Comparison of ENCODE assay signal across 19 cellular contexts in the genomic region with DNA sequence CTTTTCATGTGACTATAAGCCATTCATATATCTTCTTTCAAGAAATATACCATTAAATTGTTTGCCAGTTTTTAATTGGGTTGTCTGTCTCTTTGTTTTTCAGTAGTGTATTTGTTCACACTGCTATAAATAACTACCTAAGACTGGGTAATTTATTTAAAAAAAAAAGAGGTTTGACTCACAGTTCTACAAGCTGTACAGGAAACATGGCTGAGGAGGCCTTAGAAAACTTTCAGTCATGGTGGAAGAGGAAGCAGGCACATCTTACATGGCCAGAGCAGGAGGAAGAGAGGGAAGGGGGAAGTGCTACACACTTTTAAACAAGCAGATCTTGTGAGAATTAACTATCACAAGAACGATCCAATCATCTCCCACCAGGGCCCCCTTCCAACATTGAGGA.
"Had no signal": no experiment of that assay in that cellular context is flagged by ENCODE, and none has a peak within 500 bp of the region (broad histone marks: within the 10 kb centered on the region; RNA-seq: fewer than 3 reads in every experiment).

No MANE protein-coding gene starts in this region.

- H3K27me3 Mint-ChIP-seq: natural killer cell treated with Interleukin-12 subunit alpha and Interleukin-12 subunit beta and Interleukin-15 and Interleukin-18, amount 100 ng/mL, for 72 hours had no signal

- H3K4me3 Mint-ChIP-seq: endodermal cell; immature natural killer cell; natural killer cell treated with Interleukin-12 subunit alpha and Interleukin-12 subunit beta and Interleukin-15 and Interleukin-18, amount 100 ng/mL, for 72 hours; neural progenitor cell had no signal

- ATAC-seq: foreskin keratinocyte; left cardiac atrium; left ventricle myocardium superior; natural killer cell treated with Interleukin-12 subunit alpha and Interleukin-12 subunit beta and Interleukin-15 and Interleukin-18, amount 100 ng/mL, for 72 hours had no signal

- H3K4me3 ChIP-seq: lung, neural progenitor cell, ovary, right atrium auricular region had no signal

- H3K27me3 ChIP-seq: foreskin keratinocyte, neural progenitor cell, ovary, right atrium auricular region had no signal

- H3K27ac ChIP-seq: foreskin keratinocyte, neural progenitor cell, ovary, right atrium auricular region had no signal

- DNase-seq: effector CD4-positive, alpha-beta T cell; endodermal cell; erythroblast; foreskin keratinocyte; immature natural killer cell; left cardiac atrium; left ventricle myocardium superior; mesenchymal stem cell; midbrain; nucleus accumbens; ovary; small intestine; stimulated activated CD4-positive, alpha-beta T cell treated with anti-CD3 and anti-CD28 coated beads, Interleukin-12 subunit alpha, Interleukin-12 subunit beta, amount 100 ng/mL, for 4 hours; stimulated activated naive CD4-positive, alpha-beta T cell; trophoblast cell had no signal

- H3K27ac Mint-ChIP-seq: endodermal cell; immature natural killer cell; natural killer cell treated with Interleukin-12 subunit alpha and Interleukin-12 subunit beta and Interleukin-15 and Interleukin-18, amount 100 ng/mL, for 72 hours; neural progenitor cell had no signal

- H3K4me1 Mint-ChIP-seq: immature natural killer cell had no signal
